In genomic region chr2:76641506-76641905, GRCh38 we compare ENCODE assay signal across 25 cellular contexts.
"Had no signal": no experiment of that assay in that cellular context is flagged by ENCODE, and none has a peak within 500 bp of the region (broad histone marks: within the 10 kb centered on the region; RNA-seq: fewer than 3 reads in every experiment).

No MANE protein-coding gene starts in this region.

- H3K4me1 ChIP-seq: ascending aorta had no signal

- H3K4me3 ChIP-seq: ascending aorta had no signal

- FAIRE-seq: TTC549 had no signal

- H3K36me3 ChIP-seq: ascending aorta had no signal

- H3K27ac ChIP-seq: ascending aorta, VCaP had no signal

- H3K27me3 ChIP-seq: ascending aorta had no signal

- DNase-seq: activated B cell treated with CpG ODN at 0.5 μM for 24 hours; activated CD4-positive, alpha-beta memory T cell treated with anti-CD3 and anti-CD28 coated beads for 36 hours; activated CD4-positive, alpha-beta T cell treated with anti-CD3 and anti-CD28 coated beads for 4 hours; activated CD4-positive, alpha-beta T cell treated with anti-CD3 and anti-CD28 coated beads, Interleukin-2, amount 10 ng/mL, durations not matched to agents 24 days and 14 days; activated CD4-positive, alpha-beta T cell treated with anti-CD3 and anti-CD28 coated beads, Interleukin-2, amount 50 U/mL, for 1 hour; activated CD4-positive, alpha-beta T cell treated with anti-CD3 and anti-CD28 coated beads, Interleukin-2, amount 50 U/mL, for 4 hours; activated CD4-positive, CD25-positive, alpha-beta regulatory T cell treated with anti-CD3 and anti-CD28 coated beads, Interleukin-2, amount 50 U/mL, for 72 hours; activated CD8-positive, alpha-beta memory T cell treated with anti-CD3 and anti-CD28 coated beads, Interleukin-2, amount 50 U/mL, for 4 hours; activated CD8-positive, alpha-beta T cell treated with anti-CD3 and anti-CD28 coated beads for 36 hours; activated effector memory CD4-positive, alpha-beta T cell treated with Interleukin-2 at 50 U/mL for 16 hours; activated gamma-delta T cell; activated naive CD4-positive, alpha-beta T cell treated with anti-CD3 and anti-CD28 coated beads, Interleukin-2, amount 10 ng/mL, durations not matched to agents 7 days and 5 days; activated naive CD4-positive, alpha-beta T cell treated with Interleukin-2 at 50 U/mL for 16 hours; activated naive CD8-positive, alpha-beta T cell treated with anti-CD3 and anti-CD28 coated beads, Interleukin-2, amount 10 ng/mL, durations not matched to agents 7 days and 5 days; activated naive CD8-positive, alpha-beta T cell treated with anti-CD3 and anti-CD28 coated beads, Interleukin-2, amount 50 U/mL, for 24 hours; activated T-cell treated with anti-CD3 and anti-CD28 coated beads for 4 hours; activated T-cell treated with anti-CD3 and anti-CD28 coated beads, Interleukin-2, amount 50 U/mL, for 1 hour; activated T-cell treated with anti-CD3 and anti-CD28 coated beads, Interleukin-2, amount 50 U/mL, for 4 hours; cerebellar nuclear complex; T-helper 1 cell; T-helper 2 cell; T-helper 9 cell had no signal

- ATAC-seq: activated CD8-positive, alpha-beta T cell treated with anti-CD3 and anti-CD28 coated beads for 36 hours; activated naive CD8-positive, alpha-beta T cell treated with anti-CD3 and anti-CD28 coated beads, Interleukin-2, amount 50 U/mL, for 24 hours; activated T-cell treated with anti-CD3 and anti-CD28 coated beads, Interleukin-2, amount 50 U/mL, for 4 hours had no signal
